Comparison of ENCODE assay signal across 4 cellular contexts in genomic region chr9:122111413-122112085, GRCh38.
TF ChIP-seq lines count a peak whose summit lies in the region.

No MANE protein-coding gene starts in this region.

TF ChIP-seq in SK-N-SH, 30 proteins besides CTCF, POLR2A, EP300 and RAD21 (continues in another document):
- TF ChIP-seq RCOR1 (IDR thresholded peaks at IDR 0.05; ENCODE audit: low read length) (no peak), ELF1 (IDR thresholded peaks at IDR 0.05) (no peak), GABPA (IDR thresholded peaks at IDR 0.05; ENCODE audit: low read depth) (no peak), USF2 (IDR thresholded peaks at IDR 0.05; ENCODE audit: borderline replicate concordance, low read depth, low read length) (no peak), TAF1 (IDR thresholded peaks at IDR 0.05; ENCODE audit: borderline replicate concordance, low read depth, low read length) (no peak), SIN3A (IDR thresholded peaks at IDR 0.05; ENCODE audit: borderline replicate concordance, low read depth, low read length) (no peak), TCF12 (IDR thresholded peaks at IDR 0.05) (no peak), CHD2 (IDR thresholded peaks at IDR 0.05; ENCODE audit: low read length, partially characterized antibody) (no peak), YY1 (IDR thresholded peaks at IDR 0.05; ENCODE audit: low read depth) (no peak), USF1 (IDR thresholded peaks at IDR 0.05; ENCODE audit: borderline replicate concordance, low read depth) (no peak), IRF3 (IDR thresholded peaks at IDR 0.05; ENCODE audit: low read depth, low read length) (no peak), MAX (IDR thresholded peaks at IDR 0.05; ENCODE audit: low read depth) (no peak), NRF1 (IDR thresholded peaks at IDR 0.05; ENCODE audit: low read depth, low read length) (no peak), RFX5 (IDR thresholded peaks at IDR 0.05; ENCODE audit: low read length) (no peak), NFIC (IDR thresholded peaks at IDR 0.05; ENCODE audit: borderline replicate concordance) (no peak), MXI1 (IDR thresholded peaks at IDR 0.05; ENCODE audit: low read depth, low read length) (no peak)

TF ChIP-seq in SK-N-SH treated with all-trans-retinoic acid at 6 μM for 48 hours, 23 proteins besides CTCF, POLR2A, EP300 and RAD21:
- TF ChIP-seq CSRNP3 (CRISPR knock-in tag; IDR thresholded peaks at IDR 0.05) (no peak), ZC3H10 (CRISPR knock-in tag; IDR thresholded peaks at IDR 0.05) (no peak), PATZ1 (CRISPR knock-in tag; IDR thresholded peaks at IDR 0.05; ENCODE audit: borderline replicate concordance) (no peak), POU6F1 (CRISPR knock-in tag; IDR thresholded peaks at IDR 0.05; ENCODE audit: borderline replicate concordance, low read depth) (no peak), ESRRG (CRISPR knock-in tag; IDR thresholded peaks at IDR 0.05) (no peak), BACH2 (CRISPR knock-in tag; IDR thresholded peaks at IDR 0.05; ENCODE audit: borderline replicate concordance) (no peak), ZNF70 (CRISPR knock-in tag; IDR thresholded peaks at IDR 0.05) (no peak), OSR1 (CRISPR knock-in tag; IDR thresholded peaks at IDR 0.05) (no peak), PPARA (CRISPR knock-in tag; IDR thresholded peaks at IDR 0.05; ENCODE audit: borderline replicate concordance) (no peak), GLIS3 (CRISPR knock-in tag; IDR thresholded peaks at IDR 0.05) (no peak)

TF ChIP-seq in HepG2, 621 proteins besides CTCF, POLR2A, EP300 and RAD21:
- TF ChIP-seq ZC3H4 (CRISPR knock-in tag; IDR thresholded peaks at IDR 0.05; ENCODE audit: borderline replicate concordance), result no peak
- TF ChIP-seq MNT (IDR thresholded peaks at IDR 0.05), result no peak
- TF ChIP-seq MAFF (IDR thresholded peaks at IDR 0.05; ENCODE audit: low read depth, low read length), result 0 out of 2 replicates have a peak, but pooled peaks have one; percentile 13
- peak; percentile 35 to 67; a peak in 3 of 4 replicates for TF ChIP-seq MAFK (conservative IDR thresholded peaks at IDR 0.05 in 1 of 2, IDR thresholded peaks at IDR 0.05 in 1 of 2; ENCODE audit: low read length in 2 of 2)
- TF ChIP-seq FOXP4 (CRISPR knock-in tag; IDR thresholded peaks at IDR 0.05), result no peak

TF ChIP-seq in K562, 482 proteins besides CTCF, POLR2A, EP300 and RAD21:
- no peak for TF ChIP-seq CHD4 (IDR thresholded peaks at IDR 0.05; ENCODE audit: insufficient read depth, insufficient replicate concordance, low read depth, low read length, poor library complexity, severe bottlenecking)
- TF ChIP-seq ZNF316 (IDR thresholded peaks at IDR 0.05), result peak; percentile 53
- no peak for TF ChIP-seq BMI1 (IDR thresholded peaks at IDR 0.05; ENCODE audit: low read length)
- TF ChIP-seq MAFF (IDR thresholded peaks at IDR 0.05; ENCODE audit: low read length), result 0 out of 2 replicates have a peak, but pooled peaks have one; percentile 10
- TF ChIP-seq PBX2 (CRISPR knock-in tag; IDR thresholded peaks at IDR 0.05; ENCODE audit: low read depth), result no peak
- TF ChIP-seq PBX2 (tag; conservative IDR thresholded peaks at IDR 0.05; ENCODE audit: low read depth), result no peak
TF ChIP-seq in K562: peak in this region for 2.
